27 cellular contexts compared by ENCODE assay signal in the genomic region with DNA sequence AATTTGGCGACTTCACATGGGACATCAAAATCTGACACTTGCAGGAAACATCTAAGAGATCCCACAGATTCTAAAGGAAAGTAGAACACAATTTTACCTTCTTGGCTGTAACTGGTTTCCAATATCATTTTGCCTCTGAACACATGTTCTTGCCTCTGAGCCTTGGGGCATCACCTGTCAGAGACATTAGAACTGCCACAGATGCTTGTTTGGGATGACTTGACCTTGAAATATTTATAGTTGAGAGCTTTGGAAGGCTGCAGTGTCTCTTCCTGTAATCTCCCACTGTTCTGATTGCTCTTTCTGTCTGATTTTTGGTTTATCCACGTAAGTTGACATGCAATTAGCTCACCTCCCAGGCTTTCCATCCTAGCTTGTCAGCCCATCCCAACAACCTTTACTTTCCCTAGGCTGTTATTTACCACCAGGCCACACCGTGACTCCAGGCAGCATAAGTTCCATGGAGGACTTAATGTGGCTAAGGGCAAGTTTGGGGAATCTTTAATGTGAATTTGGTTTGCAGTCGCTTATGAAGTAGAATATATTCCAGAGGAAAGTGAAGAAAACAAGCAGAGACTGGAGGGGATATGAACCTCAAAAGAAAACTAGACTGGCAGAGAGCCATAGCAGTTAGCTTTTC.
"Had no signal": no experiment of that assay in that cellular context is flagged by ENCODE, and none has a peak within 500 bp of the region (broad histone marks: within the 10 kb centered on the region; RNA-seq: fewer than 3 reads in every experiment).

No MANE protein-coding gene starts in this region.

- H3K4me3 ChIP-seq: colonic mucosa, esophagus muscularis mucosa, heart right ventricle, left lung, mucosa of descending colon, ovary, right lobe of liver, testis, tibial artery, upper lobe of right lung, uterus had no signal

- H3K9me3 ChIP-seq: colonic mucosa, esophagus muscularis mucosa, heart right ventricle, left lung, mucosa of descending colon, ovary, right lobe of liver, testis, tibial artery, upper lobe of right lung, uterus had no signal

- DNase-seq: colonic mucosa; dermis blood vessel endothelial cell; effector memory CD4-positive, alpha-beta T cell; foreskin keratinocyte; glutamatergic neuron; heart right ventricle; hippocampal formation; left cardiac atrium; left lung; mesenchymal stem cell; mucosa of descending colon; naive thymus-derived CD8-positive, alpha-beta T cell; occipital lobe; ovary; posterior cingulate gyrus; right lobe of liver; stimulated activated CD4-positive, alpha-beta T cell treated with anti-CD3 and anti-CD28 coated beads, Interleukin-2, amount 100 ng/mL, for 24 hours; stimulated activated CD4-positive, alpha-beta T cell treated with anti-CD3 and anti-CD28 coated beads, Interleukin-4, amount 100 ng/mL, for 24 hours; stimulated activated naive CD8-positive, alpha-beta T cell treated with anti-CD3 and anti-CD28 coated beads, Interleukin-15, Interleukin-2, amounts not matched to agents 100 U/mL and 50 U/mL, for 24 hours; substantia nigra; testis; tibial artery; upper lobe of right lung; uterus had no signal

- H3K36me3 ChIP-seq: colonic mucosa, esophagus muscularis mucosa, heart right ventricle, left lung, ovary, right lobe of liver, tibial artery, upper lobe of right lung, uterus had no signal

- H3K9me3 Mint-ChIP-seq: mesothelial cell of epicardium; stimulated activated memory B cell treated with anti-CD40 and anti-IgM and Interleukin-4, amounts not matched to agents 10 μg/mL and 1 μg/mL and 100 μg/mL, for 72 hours had no signal

- H3K27me3 ChIP-seq: colonic mucosa, esophagus muscularis mucosa, foreskin keratinocyte, left lung, ovary, right lobe of liver, testis, tibial artery, upper lobe of right lung, uterus had no signal

- ATAC-seq: foreskin keratinocyte; heart right ventricle; left cardiac atrium; left lung; mucosa of descending colon; naive thymus-derived CD8-positive, alpha-beta T cell; right lobe of liver; stimulated activated memory B cell treated with anti-CD40 and anti-IgM and Interleukin-4, amounts not matched to agents 10 μg/mL and 1 μg/mL and 100 μg/mL, for 72 hours; stimulated activated naive CD8-positive, alpha-beta T cell treated with anti-CD3 and anti-CD28 coated beads, Interleukin-15, Interleukin-2, amounts not matched to agents 100 U/mL and 50 U/mL, for 24 hours; upper lobe of right lung had no signal

- H3K4me1 ChIP-seq: colonic mucosa, esophagus muscularis mucosa, heart right ventricle, left lung, right lobe of liver, testis, upper lobe of right lung, uterus had no signal

- H3K4me3 Mint-ChIP-seq: mesothelial cell of epicardium; naive thymus-derived CD8-positive, alpha-beta T cell; stimulated activated memory B cell treated with anti-CD40 and anti-IgM and Interleukin-4, amounts not matched to agents 10 μg/mL and 1 μg/mL and 100 μg/mL, for 72 hours had no signal

- H3K4me1 Mint-ChIP-seq: mesothelial cell of epicardium; stimulated activated memory B cell treated with anti-CD40 and anti-IgM and Interleukin-4, amounts not matched to agents 10 μg/mL and 1 μg/mL and 100 μg/mL, for 72 hours had no signal

- H3K36me3 Mint-ChIP-seq: mesothelial cell of epicardium; naive thymus-derived CD8-positive, alpha-beta T cell; stimulated activated memory B cell treated with anti-CD40 and anti-IgM and Interleukin-4, amounts not matched to agents 10 μg/mL and 1 μg/mL and 100 μg/mL, for 72 hours had no signal

- H3K27ac ChIP-seq: colonic mucosa, esophagus muscularis mucosa, foreskin keratinocyte, heart right ventricle, left lung, ovary, right lobe of liver, testis, tibial artery, upper lobe of right lung, uterus had no signal

- H3K27ac Mint-ChIP-seq: mesothelial cell of epicardium; naive thymus-derived CD8-positive, alpha-beta T cell; stimulated activated memory B cell treated with anti-CD40 and anti-IgM and Interleukin-4, amounts not matched to agents 10 μg/mL and 1 μg/mL and 100 μg/mL, for 72 hours had no signal
